8 cellular contexts compared by ENCODE assay signal in the genomic region with DNA sequence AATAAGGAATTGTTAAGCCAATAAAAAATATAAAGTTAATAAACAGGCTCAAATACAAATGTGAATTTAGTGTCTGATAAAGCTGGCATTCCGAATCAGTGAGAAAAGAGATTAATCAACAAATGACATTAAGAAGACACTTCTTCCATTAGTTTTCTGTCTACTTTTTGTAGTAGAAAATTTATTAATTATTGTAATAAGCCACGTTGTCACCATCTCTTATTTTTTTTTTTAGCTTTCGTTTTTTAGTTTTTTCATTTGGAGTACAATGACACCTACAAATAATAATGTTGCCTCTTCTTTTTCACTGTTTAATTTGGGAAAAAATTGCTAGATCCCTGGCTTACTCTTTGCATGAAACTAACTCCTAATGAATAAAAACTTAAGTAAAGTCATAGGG. TPM values are rescaled to one million over a fixed set of nuclear protein-coding genes. Genes with fewer than 3 reads are reported as not detected.
"Had no signal": no experiment of that assay in that cellular context is flagged by ENCODE, and none has a peak within 500 bp of the region (broad histone marks: within the 10 kb centered on the region; RNA-seq: fewer than 3 reads in every experiment).

No MANE protein-coding gene starts in this region.

- FAIRE-seq: HepG2, HTR-8/SVneo, K562 had no signal

- ATAC-seq: HepG2, K562 had no signal

- H3K4me3 ChIP-seq: K562 had no signal

- H3K27ac ChIP-seq: HL-60 had no signal

- DNase-seq: IMR-90, KBM-7, KG1 had no signal

RNA-seq across cellular contexts. Expression of a gene that starts 46.8 kb away (rescaled TPM):
- total RNA-seq: HepG2, HT-29 had no signal
- polyA plus RNA-seq: HepG2 had no signal
